ENCODE assay signal across 8 cellular contexts in the genomic region with DNA sequence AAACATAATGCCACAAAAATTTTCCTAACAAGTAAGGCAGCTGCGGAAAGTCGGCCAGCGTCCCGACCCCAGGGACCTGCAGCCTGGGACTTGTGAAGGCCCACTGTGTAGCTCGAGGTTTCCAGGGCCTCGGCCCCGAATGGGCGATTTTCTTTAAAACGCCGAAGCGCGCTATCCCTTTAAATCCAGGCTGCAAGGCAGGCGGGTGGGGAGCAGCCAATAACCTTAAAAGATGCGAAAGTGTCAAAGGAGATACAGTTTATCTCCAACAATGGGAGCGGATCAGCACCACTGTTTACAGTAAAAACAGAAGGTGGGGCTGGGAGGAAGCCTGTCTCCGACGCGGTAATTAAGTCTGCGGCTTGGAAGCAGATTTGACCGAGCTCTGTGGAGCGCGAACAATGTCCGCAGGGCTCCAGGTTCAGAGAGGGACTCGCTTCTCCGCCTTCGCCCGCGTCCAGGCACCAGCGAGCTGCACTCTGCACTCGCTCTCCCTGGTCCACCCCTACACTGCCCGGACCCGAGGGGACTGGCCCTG. TPM values are rescaled to one million over a fixed set of nuclear protein-coding genes. Genes with fewer than 3 reads are reported as not detected.
DNase-seq lines count a peak whose midpoint lies in the region; ATAC-seq and TF ChIP-seq lines count a peak whose summit lies in the region.

No MANE protein-coding gene starts in this region.

- DNase-seq in NCI-H2081 (lab: John Stamatoyannopoulos, UW), result peak; percentile 34 to 60
- DNase-seq in NCI-H2081 treated with DMSO at 0.1 percent for 48 hours (lab: John Stamatoyannopoulos, UW), result no peak
- no peak for DNase-seq in T-helper 17 cell
- peak; percentile 89 for DNase-seq in endodermal cell
- peak; percentile 55 for DNase-seq in midbrain (lab: John Stamatoyannopoulos, UW)

- H3K9me3 ChIP-seq in T-helper 17 cell (ENCODE audit: control insufficient read depth, low read length, poor library complexity, severe bottlenecking) (no peaks in the 10 kb centered on the region), endodermal cell (ENCODE audit: control insufficient read depth, low read length) (no peaks in the 10 kb centered on the region)

- no peaks in the 10 kb centered on the region for H3K9me3 Mint-ChIP-seq in endodermal cell

- H3K9ac ChIP-seq in endodermal cell (ENCODE audit: extremely low read depth, low read length, poor library complexity, severe bottlenecking), result peak overlapping the region; percentile 78

- peaks cover 33% of the 10 kb centered on the region for H3K27me3 Mint-ChIP-seq in T-helper 17 cell
- H3K27me3 Mint-ChIP-seq in endodermal cell (ENCODE audit: insufficient read depth), result peaks cover 57% of the 10 kb centered on the region

- TF ChIP-seq EP300 in Ishikawa (IDR thresholded peaks at IDR 0.05; ENCODE audit: borderline replicate concordance), result no peak

- peaks cover 5% of the 10 kb centered on the region for H3K36me3 Mint-ChIP-seq in T-helper 17 cell (ENCODE audit: low read depth)
- H3K36me3 Mint-ChIP-seq in endodermal cell (ENCODE audit: low read depth), result no peaks in the 10 kb centered on the region

- H3K27me3 ChIP-seq in endodermal cell (ENCODE audit: control insufficient read depth, insufficient read depth, low read length, poor library complexity, severe bottlenecking), result peaks cover 36% of the 10 kb centered on the region

- no peak for TF ChIP-seq RAD21 in Ishikawa (IDR thresholded peaks at IDR 0.05; ENCODE audit: low read depth)

- H3K36me3 ChIP-seq in endodermal cell (ENCODE audit: control insufficient read depth, insufficient read depth, low read length), result no peaks in the 10 kb centered on the region
- H3K36me3 ChIP-seq in urinary bladder (ENCODE audit: insufficient read depth), result no peaks in the 10 kb centered on the region

- H3K4me3 ChIP-seq in endodermal cell (ENCODE audit: low read length) (peak overlapping the region; percentile 80), urinary bladder (ENCODE audit: low read depth, low read length) (peak overlapping the region; percentile 72)

- no peak for TF ChIP-seq CTCF in endodermal cell (conservative IDR thresholded peaks at IDR 0.05)

- H3K27ac ChIP-seq in endodermal cell (ENCODE audit: low read depth, low read length), result peak overlapping the region; percentile 97
- peak overlapping the region; percentile 97 for H3K27ac ChIP-seq in urinary bladder (ENCODE audit: low read depth)

- no peak for ATAC-seq in T-helper 17 cell
- ATAC-seq in GM21737 (IDR thresholded peaks at IDR 0.05; ENCODE audit: unreplicated experiment), result no peak

- 0 to 2% methylated on average over 14 to 32 of the region's 32 CpGs for WGBS in endodermal cell (ENCODE audit: insufficient coverage in 1 of 2, insufficient read length in 1 of 2), 2 experiments
- WGBS in urinary bladder, result 2% methylated on average over 32 of the region's 32 CpGs

- H3K4me1 ChIP-seq in endodermal cell (ENCODE audit: control insufficient read depth, insufficient read depth, low read length) (peaks cover 7% of the 10 kb centered on the region), urinary bladder (ENCODE audit: insufficient read depth) (no peaks in the 10 kb centered on the region)

- H3K4me1 Mint-ChIP-seq in T-helper 17 cell (peaks cover 36% of the 10 kb centered on the region), endodermal cell (peaks cover 43% of the 10 kb centered on the region)

- H3K4me3 Mint-ChIP-seq in T-helper 17 cell (peak overlapping the region; percentile 94), endodermal cell (peak overlapping the region; percentile 75)

- H3K27ac Mint-ChIP-seq in T-helper 17 cell, result peak overlapping the region; percentile 94
- peak overlapping the region; percentile 31 for H3K27ac Mint-ChIP-seq in endodermal cell

TF ChIP-seq in Ishikawa, 13 proteins besides CTCF, POLR2A, EP300 and RAD21:
- TF ChIP-seq TAF1 (IDR thresholded peaks at IDR 0.05; ENCODE audit: low read depth) (0 out of 2 replicates have a peak, but pooled peaks have one; percentile 23), FOXM1 (IDR thresholded peaks at IDR 0.05; ENCODE audit: borderline replicate concordance, low read depth) (peak; percentile 76), NFIC (IDR thresholded peaks at IDR 0.05) (no peak; the same call in 1 of the 2 replicates)
TF ChIP-seq in Ishikawa: peak in this region for 2.

RNA-seq across cellular contexts. Expression of a gene that starts 1.6 kb away (rescaled TPM):
- total RNA-seq in T-helper 17 cell (1 to 10 TPM; 6.5 to 8.7 TPM), endodermal cell (10 to 100 TPM; 18.1 to 18.8 TPM), urinary bladder (21.4 TPM)
- polyA plus RNA-seq in endodermal cell (2013, experiment 1 of 2), result 30.8 TPM
- polyA plus RNA-seq in endodermal cell (2013, experiment 2 of 2), result 31.4 TPM
- 6.0 TPM for polyA plus RNA-seq in urinary bladder

Comparison
In these comparisons a context has a peak if more than half of its experiments do, and no peak if none do; other contexts are left out.
1. DNase-seq: peak in NCI-H2081 (2 of 2), endodermal cell (single experiment) and midbrain (single experiment); none in NCI-H2081 treated with DMSO at 0.1 percent for 48 hours (single experiment) and T-helper 17 cell (0 of 3).